In the genomic region with DNA sequence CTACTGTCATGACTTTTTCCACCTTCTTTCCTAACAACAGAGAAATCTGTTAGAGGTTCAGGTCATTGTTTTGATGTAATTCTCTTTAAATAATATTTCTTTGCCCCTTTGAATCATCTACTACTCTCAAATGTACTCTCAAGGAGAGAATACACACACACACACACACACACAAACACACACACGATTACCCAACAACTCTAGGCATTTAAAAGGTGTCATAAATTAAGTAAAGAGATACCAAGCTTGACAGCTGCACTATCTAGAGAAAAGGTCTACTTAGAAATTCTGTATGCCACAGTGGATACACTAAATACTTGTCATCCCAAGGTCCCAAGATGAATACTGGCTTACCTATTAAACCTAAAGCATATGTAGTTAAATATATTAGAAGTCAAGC, we compare ENCODE assay signal across 26 cellular contexts.
"Had no signal": no experiment of that assay in that cellular context is flagged by ENCODE, and none has a peak within 500 bp of the region (broad histone marks: within the 10 kb centered on the region; RNA-seq: fewer than 3 reads in every experiment).

No MANE protein-coding gene starts in this region.

- H3K4me3 Mint-ChIP-seq: activated naive CD4-positive, alpha-beta T cell treated with anti-CD3 and anti-CD28 coated beads for 36 hours; activated naive CD8-positive, alpha-beta T cell treated with anti-CD3 and anti-CD28 coated beads, Interleukin-2, amount 10 ng/mL, durations not matched to agents 7 days and 5 days; endodermal cell; natural killer cell treated with Interleukin-12 subunit alpha and Interleukin-12 subunit beta and Interleukin-15 and Interleukin-18, amount 100 ng/mL, for 72 hours; stimulated activated effector memory CD8-positive, alpha-beta T cell treated with anti-CD3 and anti-CD28 coated beads, Interleukin-12 subunit alpha, Interleukin-12 subunit beta, amount 100 ng/mL, for 72 hours; stimulated activated naive CD8-positive, alpha-beta T cell treated with anti-CD3 and anti-CD28 coated beads, Interleukin-15, Interleukin-2, amounts not matched to agents 100 ng/mL and 50 ng/mL, for 24 hours; type B pancreatic cell had no signal

- H3K4me3 ChIP-seq: heart right ventricle, left lung, mucosa of descending colon, skin epidermis, thoracic aorta, uterus had no signal

- DNase-seq: activated CD4-positive, alpha-beta T cell treated with anti-CD3 and anti-CD28 coated beads for 4 hours; activated CD4-positive, alpha-beta T cell treated with anti-CD3 and anti-CD28 coated beads, Interleukin-2, amount 50 U/mL, for 4 hours; activated CD8-positive, alpha-beta memory T cell treated with anti-CD3 and anti-CD28 coated beads for 24 hours; activated effector memory CD4-positive, alpha-beta T cell treated with anti-CD3 and anti-CD28 coated beads, Interleukin-2, amount 50 U/mL, for 16 hours; activated naive CD4-positive, alpha-beta T cell treated with anti-CD3 and anti-CD28 coated beads for 36 hours; activated naive CD8-positive, alpha-beta T cell treated with anti-CD3 and anti-CD28 coated beads, Interleukin-2, amount 10 ng/mL, durations not matched to agents 7 days and 5 days; amygdala; central memory CD4-positive, alpha-beta T cell; endodermal cell; foreskin keratinocyte; heart right ventricle; kidney glomerular epithelial cell; left lung; mucosa of descending colon; stimulated activated CD4-positive, alpha-beta T cell treated with anti-CD3 and anti-CD28 coated beads, Interleukin-12 subunit alpha, Interleukin-12 subunit beta, amount 100 ng/mL, for 4 hours; stimulated activated CD4-positive, alpha-beta T cell treated with anti-CD3 and anti-CD28 coated beads, Interleukin-4, amount 100 ng/mL, for 24 hours; uterus had no signal

- H3K9me3 Mint-ChIP-seq: activated naive CD4-positive, alpha-beta T cell treated with anti-CD3 and anti-CD28 coated beads for 36 hours; activated naive CD8-positive, alpha-beta T cell treated with anti-CD3 and anti-CD28 coated beads, Interleukin-2, amount 10 ng/mL, durations not matched to agents 7 days and 5 days; endodermal cell; natural killer cell treated with Interleukin-12 subunit alpha and Interleukin-12 subunit beta and Interleukin-15 and Interleukin-18, amount 100 ng/mL, for 72 hours; stimulated activated effector memory CD8-positive, alpha-beta T cell treated with anti-CD3 and anti-CD28 coated beads, Interleukin-12 subunit alpha, Interleukin-12 subunit beta, amount 100 ng/mL, for 72 hours; stimulated activated naive CD8-positive, alpha-beta T cell treated with anti-CD3 and anti-CD28 coated beads, Interleukin-15, Interleukin-2, amounts not matched to agents 100 ng/mL and 50 ng/mL, for 24 hours; type B pancreatic cell had no signal

- H3K27me3 Mint-ChIP-seq: type B pancreatic cell had no signal

- ATAC-seq: esophagus mucosa; foreskin keratinocyte; heart right ventricle; left lung; mucosa of descending colon; natural killer cell treated with Interleukin-12 subunit alpha and Interleukin-12 subunit beta and Interleukin-15 and Interleukin-18, amount 100 ng/mL, for 72 hours; sciatic nerve; stimulated activated effector memory CD8-positive, alpha-beta T cell treated with anti-CD3 and anti-CD28 coated beads, Interleukin-12 subunit alpha, Interleukin-12 subunit beta, amount 100 ng/mL, for 72 hours had no signal

- H3K27ac Mint-ChIP-seq: activated naive CD4-positive, alpha-beta T cell treated with anti-CD3 and anti-CD28 coated beads for 36 hours; activated naive CD8-positive, alpha-beta T cell treated with anti-CD3 and anti-CD28 coated beads, Interleukin-2, amount 10 ng/mL, durations not matched to agents 7 days and 5 days; endodermal cell; natural killer cell treated with Interleukin-12 subunit alpha and Interleukin-12 subunit beta and Interleukin-15 and Interleukin-18, amount 100 ng/mL, for 72 hours; stimulated activated effector memory CD8-positive, alpha-beta T cell treated with anti-CD3 and anti-CD28 coated beads, Interleukin-12 subunit alpha, Interleukin-12 subunit beta, amount 100 ng/mL, for 72 hours; stimulated activated naive CD8-positive, alpha-beta T cell treated with anti-CD3 and anti-CD28 coated beads, Interleukin-15, Interleukin-2, amounts not matched to agents 100 ng/mL and 50 ng/mL, for 24 hours; type B pancreatic cell had no signal

- H3K36me3 ChIP-seq: heart right ventricle, left lung, neutrophil, thoracic aorta, uterus had no signal

- H3K27ac ChIP-seq: foreskin keratinocyte, heart right ventricle, left lung, neutrophil, skin epidermis, thoracic aorta, uterus had no signal

- H3K36me3 Mint-ChIP-seq: natural killer cell treated with Interleukin-12 subunit alpha and Interleukin-12 subunit beta and Interleukin-15 and Interleukin-18, amount 100 ng/mL, for 72 hours; stimulated activated effector memory CD8-positive, alpha-beta T cell treated with anti-CD3 and anti-CD28 coated beads, Interleukin-12 subunit alpha, Interleukin-12 subunit beta, amount 100 ng/mL, for 72 hours had no signal

- H3K9me3 ChIP-seq: heart right ventricle, left lung, mucosa of descending colon, neutrophil, thoracic aorta, uterus had no signal

- H3K4me1 ChIP-seq: foreskin keratinocyte had no signal

- H3K27me3 ChIP-seq: foreskin keratinocyte, heart right ventricle, uterus had no signal
